Comparison of ENCODE assay signal across 14 cellular contexts in the genomic region with DNA sequence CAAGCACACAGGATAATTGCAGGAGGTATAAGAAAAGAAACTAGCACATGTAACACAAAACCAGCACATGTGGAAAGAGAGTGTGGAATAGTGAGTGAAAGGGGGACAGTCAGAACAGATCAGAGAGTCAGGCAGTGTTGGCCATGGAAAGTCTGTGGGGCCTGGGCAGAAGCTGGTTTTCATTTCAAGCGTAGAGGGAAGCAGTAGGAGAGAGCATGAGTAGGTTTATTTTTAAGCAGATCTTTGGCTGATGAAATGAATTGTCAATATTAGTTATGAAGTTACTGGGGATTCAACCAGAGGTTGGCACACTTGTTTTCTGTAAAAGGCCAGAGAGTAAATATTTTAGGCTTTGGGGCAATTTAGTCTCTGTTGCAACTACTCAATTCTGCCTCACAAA.
A peak's percentile ranks its signal among the peaks of the same experiment; 100 is the strongest.
DNase-seq lines count a peak whose midpoint lies in the region; ATAC-seq and TF ChIP-seq lines count a peak whose summit lies in the region.
"Had no signal": no experiment of that assay in that cellular context is flagged by ENCODE, and none has a peak within 500 bp of the region (broad histone marks: within the 10 kb centered on the region; RNA-seq: fewer than 3 reads in every experiment).

No MANE protein-coding gene starts in this region.

- H3K27me3 Mint-ChIP-seq in Calu3 (ENCODE audit: unreplicated experiment) (no peaks in the 10 kb centered on the region), brain (no peaks in the 10 kb centered on the region)

- DNase-seq in NCI-H2107 treated with DMSO at 0.1 percent for 48 hours (lab: John Stamatoyannopoulos, UW; ENCODE audit: unreplicated experiment) (peak; percentile 85), NCI-H2107 (lab: John Stamatoyannopoulos, UW) (no peak), Calu3 (no peak), kidney tubule cell (ENCODE audit: low spot score) (no peak), NCI-H1694 (lab: John Stamatoyannopoulos, UW) (no peak)
- DNase-seq: CD4-positive, alpha-beta T cell; IMR-90; MV-4-11 had no signal

- H3K9me3 ChIP-seq in mucosa of rectum (ENCODE audit: control insufficient read depth in 2 of 2, low read length in 2 of 2), result no peaks in the 10 kb centered on the region

- no peaks in the 10 kb centered on the region for H3K27me3 ChIP-seq in mucosa of rectum (ENCODE audit: control insufficient read depth in 2 of 2, insufficient read depth in 2 of 2, low read length in 2 of 2)

- intact Hi-C loops in Calu3 (cut with micrococcal nuclease; ENCODE audit: unreplicated experiment), result loop anchor here (10.0 kb wide), 1 partner anchor 53 kb away; no protein-coding TSS in a partner anchor

- no peak overlapping the region for H3K9ac ChIP-seq in mucosa of rectum (ENCODE audit: low read depth in 1 of 2, low read length in 2 of 2)

- TF ChIP-seq CTCF in Calu3 (IDR thresholded peaks at IDR 0.05; ENCODE audit: unreplicated experiment), result no peak
- TF ChIP-seq CTCF in brain (conservative IDR thresholded peaks at IDR 0.05), result no peak

- H3K4me3 Mint-ChIP-seq in Calu3 (ENCODE audit: low read depth, unreplicated experiment) (no peak overlapping the region), brain (no peak overlapping the region)
- H3K4me3 Mint-ChIP-seq: CD4-positive, alpha-beta T cell had no signal

- H3K36me3 Mint-ChIP-seq in Calu3 (ENCODE audit: insufficient read depth, unreplicated experiment) (no peaks in the 10 kb centered on the region), brain (no peaks in the 10 kb centered on the region)

- H3K4me1 Mint-ChIP-seq in Calu3 (ENCODE audit: low read depth, unreplicated experiment) (peaks cover 11% of the 10 kb centered on the region), brain (peaks cover 47% of the 10 kb centered on the region)

- H3K27ac Mint-ChIP-seq in Calu3 (ENCODE audit: unreplicated experiment), result peak overlapping the region; percentile 11
- H3K27ac Mint-ChIP-seq in brain, result peak overlapping the region in 3 of 5 experiments; percentile 2 to 84 (median 38)
- H3K27ac Mint-ChIP-seq: CD4-positive, alpha-beta T cell had no signal

- no peaks in the 10 kb centered on the region for H3K36me3 ChIP-seq in mucosa of rectum (ENCODE audit: control insufficient read depth in 2 of 2, insufficient read depth in 2 of 2, low read length in 2 of 2)

- H3K27ac ChIP-seq in mucosa of rectum (ENCODE audit: low read depth in 2 of 2, low read length in 2 of 2), result peak overlapping the region; percentile 65 to 71

- peaks cover 0 to 17% of the 10 kb centered on the region in 2 donors for H3K4me1 ChIP-seq in mucosa of rectum (ENCODE audit: control insufficient read depth in 2 of 2, insufficient read depth in 2 of 2, low read length in 2 of 2)

- H3K9me3 Mint-ChIP-seq in Calu3 (ENCODE audit: low read depth, unreplicated experiment) (peaks cover 6% of the 10 kb centered on the region), brain (peaks cover 0 to 8% (median 5%) of the 10 kb centered on the region in 5 experiments)
- H3K9me3 Mint-ChIP-seq: CD4-positive, alpha-beta T cell had no signal

- H3K4me3 ChIP-seq in mucosa of rectum (ENCODE audit: low read length in 2 of 2), result no peak overlapping the region

- BruUV-seq in Calu3 (replicated peaks; lab: Mats Ljungman, UMichigan), result no TSS peak

- ATAC-seq in HG03159 (IDR thresholded peaks at IDR 0.05; ENCODE audit: unreplicated experiment), result no peak
- ATAC-seq: Panc1, Right ventricle myocardium inferior, SK-N-SH treated with all-trans-retinoic acid at 6 μM for 48 hours had no signal

- CTCF ChIA-PET in Calu3 (lab: Charles Lee), result no interaction called here
